Comparison of ENCODE assay signal across 1 cellular context in the genomic region with DNA sequence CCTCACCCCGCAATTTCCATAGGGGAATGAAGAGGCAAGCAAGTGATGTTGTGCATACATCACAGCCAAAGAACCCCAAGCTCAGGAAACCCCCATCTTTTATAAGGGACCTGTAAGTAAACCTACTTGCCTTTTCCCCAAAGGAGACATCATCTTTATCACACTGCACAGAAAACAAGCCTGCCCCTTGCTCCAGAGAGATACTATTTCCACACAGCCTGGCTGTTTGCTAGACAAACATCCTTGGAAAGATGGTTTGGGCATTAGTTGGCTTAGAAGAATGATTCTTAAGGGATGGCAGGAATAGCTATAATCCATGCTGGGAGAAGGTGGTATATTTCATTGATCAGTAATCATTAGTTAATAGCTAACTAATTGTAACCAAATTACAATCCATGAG.
TF ChIP-seq lines count a peak whose summit lies in the region.

No MANE protein-coding gene starts in this region.

TF ChIP-seq in A549, 52 proteins besides CTCF, POLR2A, EP300 and RAD21 (continued from another document):
- TF ChIP-seq, protein P1, sequence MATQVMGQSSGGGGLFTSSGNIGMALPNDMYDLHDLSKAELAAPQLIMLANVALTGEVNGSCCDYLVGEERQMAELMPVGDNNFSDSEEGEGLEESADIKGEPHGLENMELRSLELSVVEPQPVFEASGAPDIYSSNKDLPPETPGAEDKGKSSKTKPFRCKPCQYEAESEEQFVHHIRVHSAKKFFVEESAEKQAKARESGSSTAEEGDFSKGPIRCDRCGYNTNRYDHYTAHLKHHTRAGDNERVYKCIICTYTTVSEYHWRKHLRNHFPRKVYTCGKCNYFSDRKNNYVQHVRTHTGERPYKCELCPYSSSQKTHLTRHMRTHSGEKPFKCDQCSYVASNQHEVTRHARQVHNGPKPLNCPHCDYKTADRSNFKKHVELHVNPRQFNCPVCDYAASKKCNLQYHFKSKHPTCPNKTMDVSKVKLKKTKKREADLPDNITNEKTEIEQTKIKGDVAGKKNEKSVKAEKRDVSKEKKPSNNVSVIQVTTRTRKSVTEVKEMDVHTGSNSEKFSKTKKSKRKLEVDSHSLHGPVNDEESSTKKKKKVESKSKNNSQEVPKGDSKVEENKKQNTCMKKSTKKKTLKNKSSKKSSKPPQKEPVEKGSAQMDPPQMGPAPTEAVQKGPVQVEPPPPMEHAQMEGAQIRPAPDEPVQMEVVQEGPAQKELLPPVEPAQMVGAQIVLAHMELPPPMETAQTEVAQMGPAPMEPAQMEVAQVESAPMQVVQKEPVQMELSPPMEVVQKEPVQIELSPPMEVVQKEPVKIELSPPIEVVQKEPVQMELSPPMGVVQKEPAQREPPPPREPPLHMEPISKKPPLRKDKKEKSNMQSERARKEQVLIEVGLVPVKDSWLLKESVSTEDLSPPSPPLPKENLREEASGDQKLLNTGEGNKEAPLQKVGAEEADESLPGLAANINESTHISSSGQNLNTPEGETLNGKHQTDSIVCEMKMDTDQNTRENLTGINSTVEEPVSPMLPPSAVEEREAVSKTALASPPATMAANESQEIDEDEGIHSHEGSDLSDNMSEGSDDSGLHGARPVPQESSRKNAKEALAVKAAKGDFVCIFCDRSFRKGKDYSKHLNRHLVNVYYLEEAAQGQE (IDR thresholded peaks at IDR 0.05) = no peak
- peak in 1 of 2 experiments; percentile 66; a peak in 2 of 4 replicates for TF ChIP-seq CEBPB (IDR thresholded peaks at IDR 0.05)
